ENCODE assay signal across 9 cellular contexts in genomic region chr10:14742815-14743214, GRCh38. TPM values are rescaled to one million over a fixed set of nuclear protein-coding genes. Genes with fewer than 3 reads are reported as not detected.
DNase-seq lines count a peak whose midpoint lies in the region; ATAC-seq, FAIRE-seq and TF ChIP-seq lines count a peak whose summit lies in the region.
"Had no signal": no experiment of that assay in that cellular context is flagged by ENCODE, and none has a peak within 500 bp of the region (broad histone marks: within the 10 kb centered on the region; RNA-seq: fewer than 3 reads in every experiment).

No MANE protein-coding gene starts in this region.

- peak overlapping the region; percentile 59 for H3K4me2 ChIP-seq in GM12878 (ENCODE audit: control insufficient read depth, insufficient read depth)

- 0% methylated on average over 3 of the region's 3 CpGs for WGBS in GM12878 (ENCODE audit: insufficient coverage, insufficient replicate concordance, low lambda C conversion rate, missing lambda C conversion rate)

- H3K27me3 Mint-ChIP-seq in Calu3 (ENCODE audit: unreplicated experiment) (no peaks in the 10 kb centered on the region), natural killer cell (ENCODE audit: low read depth in 2 of 2) (peaks cover 0 to 3% of the 10 kb centered on the region in 2 donors), CD14-positive monocyte (ENCODE audit: low read depth in 3 of 3) (no peaks in the 10 kb centered on the region)

- peaks cover 32% of the 10 kb centered on the region for H3K4me1 ChIP-seq in GM12878 (ENCODE audit: control insufficient read depth, insufficient read depth, low read length)

- H3K36me3 Mint-ChIP-seq in Calu3 (ENCODE audit: insufficient read depth, unreplicated experiment), result no peaks in the 10 kb centered on the region
- H3K36me3 Mint-ChIP-seq in natural killer cell, result no peaks in the 10 kb centered on the region
- no peaks in the 10 kb centered on the region for H3K36me3 Mint-ChIP-seq in CD14-positive monocyte

- peak overlapping the region; percentile 69 for H3K27ac ChIP-seq in GM12878 (ENCODE audit: control insufficient read depth, insufficient read depth)

- SMC1A ChIA-PET in GM12878 (lab: Charles Lee; ENCODE audit: uncharacterized antibody, unreplicated experiment), result interaction anchor here (0.9 to 2.6 kb wide), 13 partner anchors 10 to 210 kb away, joined by 3 to 9 read pairs (median 4); no protein-coding TSS in a partner anchor

- peak overlapping the region; percentile 2 for H3K27ac Mint-ChIP-seq in Calu3 (ENCODE audit: unreplicated experiment)
- peak overlapping the region in 1 of 2 donors; percentile 1 for H3K27ac Mint-ChIP-seq in natural killer cell
- H3K27ac Mint-ChIP-seq in CD14-positive monocyte, result peak overlapping the region in 2 of 7 donors; percentile 18 to 34

- no peak for TF ChIP-seq RAD21 in GM12878 (IDR thresholded peaks at IDR 0.05; ENCODE audit: insufficient read depth, low read depth, low read length)

- H3K4me3 Mint-ChIP-seq in Calu3 (ENCODE audit: low read depth, unreplicated experiment) (no peak overlapping the region), natural killer cell (no peak overlapping the region), CD14-positive monocyte (no peak overlapping the region)

- H2AFZ ChIP-seq in GM12878 (ENCODE audit: control insufficient read depth, low read depth, low read length), result peak overlapping the region; percentile 9; the same call in 1 of the 2 replicates

- H3K36me3 ChIP-seq in GM12878 (ENCODE audit: control insufficient read depth in 2 of 2, insufficient read depth in 2 of 2, low read length in 1 of 2), result no peaks in the 10 kb centered on the region

- intact Hi-C loops in Calu3 (cut with micrococcal nuclease; ENCODE audit: unreplicated experiment) (loop anchor here (10.0 kb wide), 1 partner anchor 88 kb away; no protein-coding TSS in a partner anchor), GM12878 (cut with micrococcal nuclease; ENCODE audit: unreplicated experiment) (loop anchor here (1.0 to 2.0 kb wide), 3 partner anchors 83 to 140 kb away; no protein-coding TSS in a partner anchor), natural killer cell (cut with micrococcal nuclease) (no loop called here), CD14-positive monocyte (cut with micrococcal nuclease) (no loop called here)

- POLR2A ChIA-PET in GM12878 (lab: Charles Lee), result interaction anchor here (0.7 kb wide), 2 partner anchors 8 to 97 kb away, joined by 3 read pairs; no protein-coding TSS in a partner anchor

- BruUV-seq in Calu3 (replicated peaks; lab: Mats Ljungman, UMichigan) (no TSS peak), GM12878 (replicated peaks; lab: Mats Ljungman, UMichigan) (no TSS peak)

- H3K4me3 ChIP-seq in GM12878, result no peak overlapping the region

- no peak for TF ChIP-seq POLR2A in GM12878 (IDR thresholded peaks at IDR 0.05; ENCODE audit: low read depth, low read length)

- TF ChIP-seq CTCF in Calu3 (IDR thresholded peaks at IDR 0.05; ENCODE audit: unreplicated experiment), result no peak
- TF ChIP-seq CTCF in GM12878 (IDR thresholded peaks at IDR 0.05 in 2 of 3, conservative IDR thresholded peaks at IDR 0.05 in 1 of 3; ENCODE audit: control insufficient read depth in 2 of 3, extremely low read depth in 1 of 3, insufficient read depth in 1 of 3, low read depth in 3 of 3, low read length in 3 of 3), result no peak
- TF ChIP-seq CTCF in natural killer cell (IDR thresholded peaks at IDR 0.05), result no peak
- no peak for TF ChIP-seq CTCF in CD14-positive monocyte (IDR thresholded peaks at IDR 0.05)

- in situ Hi-C loops in GM12878 (cut with MboI), result loop anchor here (5.0 kb wide), 2 partner anchors 81 to 136 kb away; no protein-coding TSS in a partner anchor

- ATAC-seq in GM19397 (IDR thresholded peaks at IDR 0.05; ENCODE audit: unreplicated experiment), result peak; percentile 57
- ATAC-seq in HG03354 (IDR thresholded peaks at IDR 0.05; ENCODE audit: poor library complexity, severe bottlenecking, unreplicated experiment), result peak; percentile 84
- ATAC-seq in GM12878, result peak; percentile 92
- no peak for ATAC-seq in natural killer cell

- H3K9me3 Mint-ChIP-seq in Calu3 (ENCODE audit: low read depth, unreplicated experiment) (peaks cover 8% of the 10 kb centered on the region), natural killer cell (no peaks in the 10 kb centered on the region), CD14-positive monocyte (peaks cover 0 to 3% (median 2%) of the 10 kb centered on the region in 7 donors)

- no peak for DNase-seq in Calu3
- DNase-seq in GM12878 (ENCODE audit: low read depth, low spot score), result peak; percentile 76
- no peak for DNase-seq in urothelium cell line (ENCODE audit: low spot score)
- no peak for DNase-seq in natural killer cell
- no peak for DNase-seq in T-helper 9 cell
- no peak for DNase-seq in CD14-positive monocyte (ENCODE audit: low spot score)

- RAD21 ChIA-PET in GM12878 (lab: Charles Lee; ENCODE audit: unreplicated experiment), result interaction anchor here (0.9 to 1.8 kb wide), 7 partner anchors 8 to 211 kb away, joined by 3 to 5 read pairs (median 3); partner anchors contain the start of gene DCLRE1C

- H3K9me3 ChIP-seq in GM12878 (replicated peaks; ENCODE audit: control insufficient read depth, insufficient read depth, low read length), result no peaks in the 10 kb centered on the region; the same call in 2 of the 3 replicates

- H3K4me1 Mint-ChIP-seq in Calu3 (ENCODE audit: low read depth, unreplicated experiment) (peaks cover 14% of the 10 kb centered on the region), natural killer cell (peaks cover 0 to 6% of the 10 kb centered on the region in 2 donors), CD14-positive monocyte (peaks cover 20% of the 10 kb centered on the region)

- TF ChIP-seq EP300 in GM12878 (IDR thresholded peaks at IDR 0.05; ENCODE audit: borderline replicate concordance in 1 of 2, control insufficient read depth in 1 of 2, low read depth in 2 of 2, low read length in 2 of 2), result peak; percentile 90 to 98; a peak in 3 of 4 replicates

- H3K9ac ChIP-seq in GM12878 (ENCODE audit: control insufficient read depth, insufficient read depth, low read length), result no peak overlapping the region

- peak; percentile 35 for FAIRE-seq in GM12878 (lab: Jason Lieb, UNC)
- FAIRE-seq in urothelium cell line (lab: Jason Lieb, UNC), result no peak
- FAIRE-seq: endometrium had no signal

- H3K27me3 ChIP-seq in GM12878 (replicated peaks in 1 of 2; ENCODE audit: control insufficient read depth in 2 of 2, insufficient read depth in 2 of 2, low read length in 1 of 2), result no peaks in the 10 kb centered on the region

- H4K20me1 ChIP-seq in GM12878 (ENCODE audit: control insufficient read depth, insufficient read depth), result no peaks in the 10 kb centered on the region

- CTCF ChIA-PET in Calu3 (lab: Charles Lee), result no interaction called here
- CTCF ChIA-PET in GM12878 (lab: Yijun Ruan, JAX), result interaction anchor here (0.9 kb wide), 1 partner anchor 80 kb away, joined by 3 read pairs; no protein-coding TSS in a partner anchor

- H3K79me2 ChIP-seq in GM12878 (ENCODE audit: control insufficient read depth, insufficient read depth, low read length), result no peaks in the 10 kb centered on the region

TF ChIP-seq in GM12878, 131 proteins besides CTCF, POLR2A, EP300 and RAD21 (continues in another document):
- TF ChIP-seq TBL1XR1 (IDR thresholded peaks at IDR 0.05; ENCODE audit: low read depth, low read length) (peak; percentile 67; the same call in 1 of the 2 replicates), NKRF (conservative IDR thresholded peaks at IDR 0.05) (no peak)

RNA-seq across cellular contexts. Expression of gene FAM107B, which starts 31.9 kb away (rescaled TPM):
- total RNA-seq in Calu3 (2022) (164 and 168 TPM in 2 replicates), GM12878 (2014; rRNA removed) (75.3 and 82.3 TPM in 2 replicates), GM12878 (2014; rRNA removed; fragmentation: Illumina TruSeq; extraction: Trizol) (147 and 150 TPM in 2 replicates), GM12878 (2021) (136 and 141 TPM in 2 replicates), natural killer cell (100 to 1,000 TPM; 165 to 226 (median 224) TPM)
- total RNA-seq in GM12878 (2013; cell fraction: nucleolus; rRNA removed), result 90.2 and 103 TPM in 2 replicates
- polyA plus RNA-seq in GM12878 (2011; ENCODE audit: low read depth), result 47.4 TPM
- polyA plus RNA-seq in GM12878 (2011; rRNA removed) (101 and 147 TPM in 2 replicates), GM12878 (2014; fragmentation: Illumina TruSeq; extraction: Trizol) (162 and 212 TPM in 2 replicates), GM12878 (2014; fragmentation: Nextera tagmentation; extraction: Ambion mirVana) (10 to 100 TPM; 45.8 to 68.6 TPM), GM12878 (2014; rRNA removed) (80.4 and 97.8 TPM in 2 replicates), GM12878 (2016; fragmentation: Nextera tagmentation; extraction: Ambion mirVana) (10 to 100 TPM; 22.9 to 37.1 TPM), CD14-positive monocyte (10 to 100 TPM; 28.4 to 68.5 TPM)
- 37.6 and 46.7 TPM in 2 replicates for polyA plus RNA-seq in GM12878 (2011; cell fraction: cytosol; rRNA removed)
- 32.9 and 40.9 TPM in 2 replicates for polyA plus RNA-seq in GM12878 (2011; cell fraction: nucleus; rRNA removed)
- polyA plus RNA-seq in GM12878 (2012), result 59.7 and 61.3 TPM in 2 replicates
- polyA minus RNA-seq in GM12878 (2011; rRNA and poly(A)+ RNA removed), result 32.5 and 34.0 TPM in 2 replicates
- 19.8 and 26.5 TPM in 2 replicates for polyA minus RNA-seq in GM12878 (2011; cell fraction: cytosol; rRNA and poly(A)+ RNA removed)
- 16.8 and 26.5 TPM in 2 replicates for polyA minus RNA-seq in GM12878 (2011; cell fraction: nucleus; rRNA and poly(A)+ RNA removed)

Comparison
In these comparisons a context has a peak if more than half of its experiments do, and no peak if none do; other contexts are left out.
1. ATAC-seq: peak in GM19397 (single experiment), HG03354 (single experiment) and GM12878 (single experiment); none in natural killer cell (0 of 3).
2. intact Hi-C loops: an anchor here in Calu3 (10.0 kb wide) and GM12878 (1.0 to 2.0 kb wide); none called in natural killer cell and CD14-positive monocyte.